ENCODE assay signal across 8 cellular contexts in the genomic region with DNA sequence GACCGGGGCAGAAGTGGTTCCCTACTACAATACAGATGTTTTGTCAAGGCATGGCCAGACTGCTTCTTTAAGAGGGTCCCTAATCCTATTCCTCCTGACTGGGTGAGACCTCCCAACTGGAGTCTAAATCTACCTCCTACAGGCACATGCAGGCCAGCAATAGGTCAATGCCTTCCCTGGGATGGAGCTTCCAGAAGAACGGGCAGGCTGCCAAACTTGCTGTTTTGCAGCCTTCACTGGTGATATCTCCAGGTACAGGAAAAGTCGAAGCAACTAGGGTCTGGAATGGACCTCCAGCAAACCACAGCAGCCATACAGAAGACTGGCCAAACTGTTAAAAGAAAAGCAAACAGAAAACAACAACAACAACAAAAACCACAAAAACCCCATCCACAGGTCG.
"Had no signal": no experiment of that assay in that cellular context is flagged by ENCODE, and none has a peak within 500 bp of the region (broad histone marks: within the 10 kb centered on the region; RNA-seq: fewer than 3 reads in every experiment).

No MANE protein-coding gene starts in this region.

- H2AFZ ChIP-seq: GM23248 had no signal

- DNase-seq: GM23248, GOT3, H7, HCEC 1CT, IMR-90 had no signal

- H3K27ac ChIP-seq: GM23248, HL-60 had no signal

- ATAC-seq: HepG2, K562 had no signal

- H3K4me3 ChIP-seq: GM23248, K562 had no signal

- H3K9ac ChIP-seq: GM23248 had no signal
